ENCODE assay signal across 13 cellular contexts in the genomic region with DNA sequence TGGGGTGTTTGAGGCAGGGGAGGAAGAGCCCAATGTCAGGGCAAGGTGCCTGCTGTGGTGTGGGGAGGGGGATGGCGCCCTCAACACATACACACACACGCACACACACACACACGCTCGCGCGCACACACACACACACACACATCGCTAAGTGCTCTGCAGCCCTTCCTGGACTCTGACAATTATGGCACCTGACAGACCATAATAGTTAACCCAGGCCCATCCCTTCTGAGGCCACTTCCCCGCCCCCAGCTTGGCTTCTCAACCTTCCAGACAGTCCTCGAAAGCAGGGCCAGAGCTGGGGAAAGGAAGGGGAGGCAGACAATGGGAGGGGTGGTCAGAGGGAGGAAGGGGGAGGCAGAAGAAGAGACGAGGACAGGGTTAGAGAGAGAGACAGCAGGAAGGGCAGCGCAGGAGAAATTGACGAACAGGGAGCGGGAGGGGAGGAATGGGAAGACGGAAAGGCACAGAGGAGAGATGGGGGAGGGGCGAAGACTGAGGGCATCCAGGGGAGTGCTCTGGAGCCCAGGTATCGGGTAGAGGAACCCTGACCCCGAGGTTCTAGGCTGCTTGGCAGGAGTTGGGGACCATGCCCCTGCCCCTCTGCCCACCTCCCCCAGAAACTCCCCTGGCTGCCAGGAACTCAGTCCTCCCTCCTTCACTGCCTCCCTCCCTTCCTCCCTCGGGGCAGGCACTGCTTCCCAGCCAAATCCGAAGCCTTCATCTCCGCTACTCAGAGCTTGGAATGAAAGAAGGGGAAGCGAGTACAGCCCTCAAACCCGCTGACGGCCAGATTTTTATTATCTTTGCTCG. TPM values are rescaled to one million over a fixed set of nuclear protein-coding genes. Genes with fewer than 3 reads are reported as not detected.
DNase-seq lines count a peak whose midpoint lies in the region; ATAC-seq and TF ChIP-seq lines count a peak whose summit lies in the region.
"Had no signal": no experiment of that assay in that cellular context is flagged by ENCODE, and none has a peak within 500 bp of the region (broad histone marks: within the 10 kb centered on the region; RNA-seq: fewer than 3 reads in every experiment).

No MANE protein-coding gene starts in this region.

- peaks cover 0 to 2% (median 0%) of the 10 kb centered on the region in 45 donors for H3K27me3 ChIP-seq in dorsolateral prefrontal cortex
- H3K27me3 ChIP-seq in trophoblast cell (ENCODE audit: insufficient read depth, low read length), result peaks cover 17% of the 10 kb centered on the region
- H3K27me3 ChIP-seq: body of pancreas had no signal

- peak overlapping the region in 58 of 59 donors; percentile 6 to 76 (median 61) for H3K4me3 ChIP-seq in dorsolateral prefrontal cortex
- no peak overlapping the region for H3K4me3 ChIP-seq in trophoblast cell (ENCODE audit: low read depth, low read length)
- H3K4me3 ChIP-seq: body of pancreas, tibial artery had no signal

- no peak overlapping the region for H2BK12ac ChIP-seq in trophoblast cell (ENCODE audit: low read length)

- H3K27ac ChIP-seq in dorsolateral prefrontal cortex, result peak overlapping the region in 56 of 59 donors; percentile 25 to 94 (median 84)
- no peak overlapping the region for H3K27ac ChIP-seq in trophoblast cell (ENCODE audit: low read depth, low read length)
- H3K27ac ChIP-seq: body of pancreas, tibial artery had no signal

- H3K79me2 ChIP-seq in trophoblast cell (ENCODE audit: control insufficient read depth, insufficient read depth, low read length, poor library complexity), result no peaks in the 10 kb centered on the region

- peak overlapping the region; percentile 12 for H4K8ac ChIP-seq in trophoblast cell (ENCODE audit: low read depth, low read length)

- intact Hi-C loops in dorsolateral prefrontal cortex (cut with DNase I), result loop anchor here in 1 of 2 donors (2.0 kb wide), 1 partner anchor 57 kb away; no protein-coding TSS in a partner anchor

- H3K4me2 ChIP-seq in trophoblast cell (ENCODE audit: low read length), result peak overlapping the region; percentile 59

- WGBS in trophoblast cell (ENCODE audit: extremely low coverage, insufficient coverage, insufficient read length), result no CpG with 5 or more reads among the region's 24 CpGs

- H2BK120ac ChIP-seq in trophoblast cell (ENCODE audit: insufficient read depth, low read length, poor library complexity), result no peak overlapping the region

- no peak overlapping the region for H3K18ac ChIP-seq in trophoblast cell (ENCODE audit: low read length)

- H2BK5ac ChIP-seq in trophoblast cell (ENCODE audit: low read depth, low read length, poor library complexity), result no peak overlapping the region

- TF ChIP-seq CTCF in dorsolateral prefrontal cortex (IDR thresholded peaks at IDR 0.05 in 54 of 56, conservative IDR thresholded peaks at IDR 0.05 in 2 of 56; ENCODE audit: low read depth in 1 of 56, partially characterized antibody in 56 of 56), result no peak

- DNase-seq in DMS 273 (lab: John Stamatoyannopoulos, UW; ENCODE audit: unreplicated experiment), result peak; percentile 56
- DNase-seq in DMS 273 treated with DMSO at 0.1 percent for 48 hours (lab: John Stamatoyannopoulos, UW), result no peak
- DNase-seq in NCI-H2029 treated with DMSO at 0.1 percent for 48 hours (lab: John Stamatoyannopoulos, UW), result peak; percentile 80
- DNase-seq in dorsolateral prefrontal cortex, result no peak
- DNase-seq in trophoblast cell, result no peak
- no peak for DNase-seq in Ammon's horn (ENCODE audit: low spot score)
- DNase-seq in middle frontal gyrus (ENCODE audit: extremely low spot score, low spot score), result no peak
- DNase-seq: 8988T; stimulated activated CD4-positive, alpha-beta T cell treated with anti-CD3 and anti-CD28 coated beads, Interleukin-2, amount 100 ng/mL, for 48 hours; tibial artery had no signal

- H3K36me3 ChIP-seq in trophoblast cell (ENCODE audit: control insufficient read depth in 1 of 2, insufficient read depth in 2 of 2, low read length in 2 of 2), result no peaks in the 10 kb centered on the region
- H3K36me3 ChIP-seq: tibial artery had no signal

- no peaks in the 10 kb centered on the region for H3K79me1 ChIP-seq in trophoblast cell (ENCODE audit: low read length)

- H3K4ac ChIP-seq in trophoblast cell (ENCODE audit: low read depth, low read length), result no peak overlapping the region

- H2AFZ ChIP-seq in trophoblast cell (ENCODE audit: insufficient read depth, low read length, poor library complexity), result peak overlapping the region; percentile 71

- H4K12ac ChIP-seq in trophoblast cell (ENCODE audit: low read depth, low read length), result no peak overlapping the region

- no peak for ATAC-seq in HG03159 (IDR thresholded peaks at IDR 0.05; ENCODE audit: unreplicated experiment)
- ATAC-seq: body of pancreas had no signal

- H3K4me1 ChIP-seq in trophoblast cell (ENCODE audit: control insufficient read depth in 1 of 2, insufficient read depth in 2 of 2, low read length in 2 of 2), result peaks cover 22 to 23% of the 10 kb centered on the region in 2 experiments

- H2AK5ac ChIP-seq in trophoblast cell (ENCODE audit: low read length), result no peak overlapping the region

- H3K9me3 ChIP-seq in trophoblast cell (ENCODE audit: insufficient read depth, low read depth, low read length), result peaks cover 3% of the 10 kb centered on the region
- H3K9me3 ChIP-seq: body of pancreas, tibial artery had no signal

- no peak overlapping the region for H4K91ac ChIP-seq in trophoblast cell (ENCODE audit: low read depth, low read length)

- peak overlapping the region; percentile 18 for H3K14ac ChIP-seq in trophoblast cell (ENCODE audit: low read length)

- no peak overlapping the region for H3K9ac ChIP-seq in trophoblast cell (ENCODE audit: low read length)

- no peak overlapping the region for H3K23ac ChIP-seq in trophoblast cell (ENCODE audit: low read length)

RNA-seq across cellular contexts. Expression of gene SRCIN1, which starts 4.0 kb away (rescaled TPM):
- 100 to 1,000 TPM in 111 of 120 experiments, 10 to 100 TPM in 9; 80.9 to 338 (median 151) TPM for total RNA-seq in dorsolateral prefrontal cortex
- 0.29 and 0.31 TPM in 2 replicates for polyA plus RNA-seq in trophoblast cell (2013)
- total RNA-seq: RPMI7951 had no signal

Comparison
In these comparisons a context has a peak if more than half of its experiments do, and no peak if none do; other contexts are left out.
1. DNase-seq: peak in DMS 273 (single experiment) and NCI-H2029 treated with DMSO at 0.1 percent for 48 hours (single experiment); none in DMS 273 treated with DMSO at 0.1 percent for 48 hours (single experiment), dorsolateral prefrontal cortex (0 of 10), trophoblast cell (0 of 2), Ammon's horn (single experiment) and middle frontal gyrus (single experiment).